ENCODE assay signal across 15 cellular contexts in the genomic region with DNA sequence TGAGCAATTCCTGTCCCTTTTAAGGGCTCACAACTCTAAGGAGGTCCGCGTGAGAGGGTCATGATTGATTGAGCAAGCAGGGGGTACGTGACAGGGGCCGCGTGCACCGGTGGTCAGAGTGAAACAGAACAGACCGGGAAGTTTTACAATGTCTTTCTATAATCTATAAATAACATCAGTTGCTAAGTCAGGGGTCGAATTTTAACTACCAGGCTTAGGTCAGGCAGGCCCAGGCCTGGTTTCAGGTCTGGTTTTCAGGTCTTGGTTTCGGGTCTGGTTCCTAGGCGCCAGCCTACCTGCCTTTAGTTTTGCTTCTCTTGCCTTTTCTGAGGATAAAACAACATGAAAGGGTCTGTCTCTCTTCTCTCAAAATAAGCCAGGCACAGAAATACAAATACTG.
A peak's percentile ranks its signal among the peaks of the same experiment; 100 is the strongest.
DNase-seq lines count a peak whose midpoint lies in the region; ATAC-seq and TF ChIP-seq lines count a peak whose summit lies in the region.
"Had no signal": no experiment of that assay in that cellular context is flagged by ENCODE, and none has a peak within 500 bp of the region (broad histone marks: within the 10 kb centered on the region; RNA-seq: fewer than 3 reads in every experiment).

No MANE protein-coding gene starts in this region.

- H3K9me3 ChIP-seq in smooth muscle cell (replicated peaks; ENCODE audit: low read depth), result no peaks in the 10 kb centered on the region
- H3K9me3 ChIP-seq: mucosa of descending colon, SJCRH30 had no signal

- H4K20me1 ChIP-seq in smooth muscle cell (ENCODE audit: low read depth), result no peaks in the 10 kb centered on the region

- peak; percentile 60 for ATAC-seq in GM18511 (IDR thresholded peaks at IDR 0.05; ENCODE audit: unreplicated experiment)
- peak; percentile 63 for ATAC-seq in GM21390 (IDR thresholded peaks at IDR 0.05; ENCODE audit: unreplicated experiment)
- peak; percentile 59 for ATAC-seq in HG02885 (IDR thresholded peaks at IDR 0.05; ENCODE audit: poor library complexity, unreplicated experiment)
- ATAC-seq in HG03565 (IDR thresholded peaks at IDR 0.05; ENCODE audit: unreplicated experiment), result peak; percentile 50
- ATAC-seq: activated CD8-positive, alpha-beta memory T cell treated with anti-CD3 and anti-CD28 coated beads, Interleukin-2, amount 10 ng/mL, durations not matched to agents 7 days and 5 days; mucosa of descending colon had no signal

- no peaks in the 10 kb centered on the region for H3K4me1 ChIP-seq in smooth muscle cell (ENCODE audit: low read depth)

- no peak overlapping the region for H2AFZ ChIP-seq in smooth muscle cell (ENCODE audit: low read depth)

- no peak overlapping the region for H3K27ac ChIP-seq in smooth muscle cell (ENCODE audit: low read depth)

- no peaks in the 10 kb centered on the region for H3K36me3 ChIP-seq in smooth muscle cell (ENCODE audit: low read depth)
- H3K36me3 ChIP-seq: SJCRH30 had no signal

- no peak overlapping the region for H3K9ac ChIP-seq in smooth muscle cell (ENCODE audit: low read depth)

- H3K79me2 ChIP-seq in smooth muscle cell (ENCODE audit: low read depth), result no peaks in the 10 kb centered on the region

- 78% methylated on average over 10 of the region's 10 CpGs for WGBS in smooth muscle cell (ENCODE audit: low lambda C conversion rate)

- DNase-seq in smooth muscle cell (lab: John Stamatoyannopoulos, UW; ENCODE audit: unreplicated experiment) (no peak), SHP77 treated with DMSO at 0.1 percent for 48 hours (lab: John Stamatoyannopoulos, UW) (no peak), mucosa of gallbladder (ENCODE audit: low spot score) (no peak)
- DNase-seq in stimulated activated CD8-positive, alpha-beta memory T cell treated with anti-CD3 and anti-CD28 coated beads, Interleukin-4, amount 100 ng/mL, for 48 hours, result no peak
- DNase-seq: activated CD8-positive, alpha-beta memory T cell treated with anti-CD3 and anti-CD28 coated beads, Interleukin-2, amount 10 ng/mL, durations not matched to agents 7 days and 5 days; cortex of kidney; DND-41; mucosa of descending colon; NCI-H69; SJCRH30; stimulated activated naive CD4-positive, alpha-beta T cell treated with Interleukin-2 at 50 U/mL for 16 hours had no signal

- peaks cover 10% of the 10 kb centered on the region for H3K27me3 ChIP-seq in smooth muscle cell (ENCODE audit: low read depth)
- H3K27me3 ChIP-seq: SJCRH30 had no signal

- no peak overlapping the region for H3K4me3 ChIP-seq in smooth muscle cell
- H3K4me3 ChIP-seq: mucosa of descending colon, SJCRH30 had no signal

- H3K4me2 ChIP-seq in smooth muscle cell, result no peak overlapping the region

- no peaks in the 10 kb centered on the region for H3F3A ChIP-seq in smooth muscle cell (ENCODE audit: low read depth)

- TF ChIP-seq CTCF in smooth muscle cell (IDR thresholded peaks at IDR 0.05; ENCODE audit: borderline replicate concordance, insufficient read depth, poor library complexity, severe bottlenecking), result no peak
